In genomic region chr1:165173818-165174217, GRCh38 we compare ENCODE assay signal across 25 cellular contexts.
"Had no signal": no experiment of that assay in that cellular context is flagged by ENCODE, and none has a peak within 500 bp of the region (broad histone marks: within the 10 kb centered on the region; RNA-seq: fewer than 3 reads in every experiment).

No MANE protein-coding gene starts in this region.

- ATAC-seq: natural killer cell; sciatic nerve; stimulated activated naive B cell treated with anti-CD40 and anti-IgM and Interleukin-4, amounts not matched to agents 10 μg/mL and 1 μg/mL and 100 μg/mL, for 72 hours; stimulated activated naive CD8-positive, alpha-beta T cell treated with anti-CD3 and anti-CD28 coated beads, Interleukin-15, Interleukin-2, amounts not matched to agents 100 U/mL and 50 U/mL, for 24 hours had no signal

- H3K27me3 ChIP-seq: neural progenitor cell, neutrophil, right atrium auricular region, stomach, tibial artery, uterus had no signal

- H3K27ac ChIP-seq: neural progenitor cell, neutrophil, parathyroid adenoma, right atrium auricular region, skin epidermis, stomach, suprapubic skin, thoracic aorta, tibial artery, uterus had no signal

- DNase-seq: immature natural killer cell; mesendoderm; naive B cell; natural killer cell; nephron progenitor cell; occipital lobe; stimulated activated CD4-positive, alpha-beta T cell treated with anti-CD3 and anti-CD28 coated beads, Interleukin-12 subunit alpha, Interleukin-12 subunit beta, amount 100 ng/mL, for 4 hours; stimulated activated CD4-positive, alpha-beta T cell treated with anti-CD3 and anti-CD28 coated beads, Interleukin-15, amount 100 ng/mL, for 24 hours; stimulated activated CD4-positive, alpha-beta T cell treated with anti-CD3 and anti-CD28 coated beads, Interleukin-2, amount 100 ng/mL, for 24 hours; stimulated activated CD4-positive, alpha-beta T cell treated with anti-CD3 and anti-CD28 coated beads, Interleukin-4, amount 100 ng/mL, for 1 hour; stimulated activated naive B cell treated with anti-CD40 and anti-IgM and Interleukin-4, amounts not matched to agents 10 μg/mL and 1 μg/mL and 100 μg/mL, for 72 hours; stimulated activated naive CD8-positive, alpha-beta T cell treated with anti-CD3 and anti-CD28 coated beads, Interleukin-15, Interleukin-2, amounts not matched to agents 100 U/mL and 50 U/mL, for 24 hours; tibial artery; trophoblast cell; uterus had no signal

- H3K9me3 ChIP-seq: neutrophil, right atrium auricular region, stomach, suprapubic skin, thoracic aorta, tibial artery, uterus had no signal

- H3K4me1 ChIP-seq: parathyroid adenoma, right atrium auricular region, stomach, tibial artery, uterus had no signal

- H3K4me3 ChIP-seq: lung, neural progenitor cell, right atrium auricular region, skin epidermis, stomach, suprapubic skin, thoracic aorta, tibial artery, uterus had no signal

- H3K36me3 ChIP-seq: neural progenitor cell, neutrophil, right atrium auricular region, stomach, suprapubic skin, thoracic aorta, tibial artery, uterus had no signal
